In the genomic region with DNA sequence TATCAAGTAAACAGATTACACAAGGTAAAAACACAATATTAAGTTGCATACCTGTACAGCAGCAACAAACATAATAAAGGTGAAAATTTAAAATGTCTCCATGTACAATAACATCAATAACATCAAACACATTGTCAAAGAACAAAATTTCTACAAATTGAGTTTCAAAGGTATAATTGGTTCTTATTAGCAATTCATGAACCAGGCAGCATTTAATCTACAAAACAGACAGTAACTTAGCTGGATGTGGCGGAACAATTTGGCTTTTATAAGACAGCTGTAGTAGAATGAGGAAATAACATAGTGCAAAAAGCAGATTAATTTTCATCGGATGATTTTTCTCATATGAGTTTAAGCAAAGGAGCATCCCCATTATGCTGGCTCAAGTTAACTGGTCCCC, we compare ENCODE assay signal across 24 cellular contexts.
"Had no signal": no experiment of that assay in that cellular context is flagged by ENCODE, and none has a peak within 500 bp of the region (broad histone marks: within the 10 kb centered on the region; RNA-seq: fewer than 3 reads in every experiment).

No MANE protein-coding gene starts in this region.

- H3K9me3 ChIP-seq: stomach, suprapubic skin, testis, thoracic aorta, thyroid gland, tibial artery, transverse colon, upper lobe of left lung, upper lobe of right lung, uterus, vagina had no signal

- H3K27ac ChIP-seq: stomach, suprapubic skin, testis, thoracic aorta, thyroid gland, tibial artery, tibial nerve, transverse colon, upper lobe of left lung, upper lobe of right lung, uterus, vagina had no signal

- H3K36me3 ChIP-seq: stomach, suprapubic skin, thoracic aorta, thyroid gland, tibial artery, tibial nerve, transverse colon, upper lobe of left lung, upper lobe of right lung, uterus, vagina had no signal

- H3K4me3 ChIP-seq: stomach, suprapubic skin, testis, thoracic aorta, thyroid gland, tibial artery, tibial nerve, transverse colon, upper lobe of left lung, upper lobe of right lung, uterus, vagina had no signal

- H3K4me1 ChIP-seq: stomach, suprapubic skin, testis, thyroid gland, tibial artery, tibial nerve, transverse colon, upper lobe of left lung, upper lobe of right lung, uterus, vagina had no signal

- DNase-seq: stimulated activated CD4-positive, alpha-beta T cell treated with anti-CD3 and anti-CD28 coated beads, Interleukin-2, amount 100 ng/mL, for 48 hours; stimulated activated CD4-positive, alpha-beta T cell treated with anti-CD3 and anti-CD28 coated beads, Interleukin-4, amount 100 ng/mL, for 1 hour; stimulated activated CD4-positive, alpha-beta T cell treated with anti-CD3 and anti-CD28 coated beads, Interleukin-4, amount 100 ng/mL, for 24 hours; stimulated activated CD4-positive, alpha-beta T cell treated with anti-CD3 and anti-CD28 coated beads, Interleukin-4, amount 100 ng/mL, for 4 hours; stimulated activated CD8-positive, alpha-beta memory T cell treated with anti-CD3 and anti-CD28 coated beads, Interleukin-4, amount 100 ng/mL, for 48 hours; stimulated activated naive B cell treated with anti-CD40 and anti-IgM and Interleukin-4, amounts not matched to agents 10 μg/mL and 1 μg/mL and 100 μg/mL, for 72 hours; stimulated activated naive CD4-positive, alpha-beta T cell; stimulated activated naive CD4-positive, alpha-beta T cell treated with Interleukin-2 at 50 U/mL for 16 hours; stimulated activated naive CD8-positive, alpha-beta T cell treated with anti-CD3 and anti-CD28 coated beads, Interleukin-15, amount 100 ng/mL, for 72 hours; stimulated activated naive CD8-positive, alpha-beta T cell treated with anti-CD3 and anti-CD28 coated beads, Interleukin-15, Interleukin-2, amounts not matched to agents 100 U/mL and 50 U/mL, for 24 hours; stomach; substantia nigra; testis; thyroid gland; tibial artery; transverse colon; trophoblast cell; upper lobe of left lung; upper lobe of right lung; uterus had no signal
